8 cellular contexts compared by ENCODE assay signal in genomic region chr5:180802325-180803180, GRCh38. TPM values are rescaled to one million over a fixed set of nuclear protein-coding genes. Genes with fewer than 3 reads are reported as not detected.
A peak's percentile ranks its signal among the peaks of the same experiment; 100 is the strongest.
DNase-seq lines count a peak whose midpoint lies in the region; ATAC-seq and TF ChIP-seq lines count a peak whose summit lies in the region.

MGAT1 (minus strand) TSS chr5:180802806; CDS start chr5:180792971, 9,835 bp downstream.

- DNase-seq in Calu3 (peak; percentile 94), HuH-7 (ENCODE audit: low spot score) (peak; percentile 85), cardiac muscle cell (ENCODE audit: low read depth in 1 of 2, low spot score in 1 of 2) (peak; percentile 88 to 93), posterior cingulate gyrus (peak; percentile 51 to 94 (median 64)), type B pancreatic cell (ENCODE audit: extremely low spot score, unreplicated experiment) (peak; percentile 87)
- DNase-seq in activated naive CD8-positive, alpha-beta T cell treated with anti-CD3 and anti-CD28 coated beads, Interleukin-2, amount 50 U/mL, for 24 hours = peak; percentile 86

- H3K9me3 ChIP-seq in SU-DHL-6 (ENCODE audit: insufficient read depth, low read length) = no peaks in the 10 kb centered on the region
- H3K9me3 ChIP-seq in cardiac muscle cell (ENCODE audit: low read depth) = no peaks in the 10 kb centered on the region

- H3K27ac ChIP-seq in SU-DHL-6 (ENCODE audit: low read depth, low read length) (peak within 1 kb of the TSS; percentile 92), cardiac muscle cell (peak within 1 kb of the TSS; percentile 93)

- H4K20me1 ChIP-seq in SU-DHL-6 (ENCODE audit: low read depth, low read length) = peaks cover 20% of the 10 kb centered on the region; the same call in 1 of the 2 replicates

- H3K9me3 Mint-ChIP-seq in Calu3 (ENCODE audit: low read depth, unreplicated experiment) (no peaks in the 10 kb centered on the region), type B pancreatic cell (no peaks in the 10 kb centered on the region)
- H3K9me3 Mint-ChIP-seq in activated naive CD8-positive, alpha-beta T cell treated with anti-CD3 and anti-CD28 coated beads, Interleukin-2, amount 50 U/mL, for 24 hours = no peaks in the 10 kb centered on the region

- H3K9me2 ChIP-seq in SU-DHL-6 (replicated peaks; ENCODE audit: insufficient read depth, low read length) = no peaks in the 10 kb centered on the region

- peak within 1 kb of the TSS; percentile 96 for H3K4me2 ChIP-seq in SU-DHL-6 (ENCODE audit: low read depth, low read length, poor library complexity, severe bottlenecking)

- H3K4me3 ChIP-seq in SU-DHL-6 (ENCODE audit: insufficient read depth, low read length, poor library complexity, severe bottlenecking) (peak within 1 kb of the TSS; percentile 78), cardiac muscle cell (peak within 1 kb of the TSS; percentile 91)

- no peaks in the 10 kb centered on the region for H3K27me3 Mint-ChIP-seq in Calu3 (ENCODE audit: unreplicated experiment)
- H3K27me3 Mint-ChIP-seq in activated naive CD8-positive, alpha-beta T cell treated with anti-CD3 and anti-CD28 coated beads, Interleukin-2, amount 50 U/mL, for 24 hours = no peaks in the 10 kb centered on the region
- H3K27me3 Mint-ChIP-seq in type B pancreatic cell = no peaks in the 10 kb centered on the region

- intact Hi-C loops in Calu3 (cut with micrococcal nuclease; ENCODE audit: unreplicated experiment) (loop anchor here (1.0 to 5.0 kb wide), 2 partner anchors 52 to 60 kb away; partner anchors contain the start of gene ZFP62), posterior cingulate gyrus (cut with DNase I) (no loop called here)

- ATAC-seq in GM21390 (IDR thresholded peaks at IDR 0.05; ENCODE audit: unreplicated experiment) = peak; percentile 45
- ATAC-seq in activated naive CD8-positive, alpha-beta T cell treated with anti-CD3 and anti-CD28 coated beads, Interleukin-2, amount 50 U/mL, for 24 hours = peak; percentile 47

- TF ChIP-seq CTCF in Calu3 (IDR thresholded peaks at IDR 0.05; ENCODE audit: unreplicated experiment) = no peak
- no peak for TF ChIP-seq CTCF in SU-DHL-6 (IDR thresholded peaks at IDR 0.05; ENCODE audit: insufficient read depth, low read length, poor library complexity, severe bottlenecking)
- TF ChIP-seq CTCF in cardiac muscle cell (IDR thresholded peaks at IDR 0.05; ENCODE audit: low read depth, low read length) = no peak
- TF ChIP-seq CTCF in type B pancreatic cell (conservative IDR thresholded peaks at IDR 0.05) = no peak

- peak within 1 kb of the TSS; percentile 54 for H2AFZ ChIP-seq in SU-DHL-6 (ENCODE audit: low read depth, low read length, severe bottlenecking)

- H3K36me3 ChIP-seq in SU-DHL-6 (ENCODE audit: low read length) (no peaks in the 10 kb centered on the region), cardiac muscle cell (no peaks in the 10 kb centered on the region)

- peaks cover 20% of the 10 kb centered on the region for H3K4me1 ChIP-seq in cardiac muscle cell (ENCODE audit: low read depth)

- peaks cover 62% of the 10 kb centered on the region for H3K79me2 ChIP-seq in SU-DHL-6 (ENCODE audit: insufficient read depth, low read length)

- peaks cover 66% of the 10 kb centered on the region for H3K4me1 Mint-ChIP-seq in Calu3 (ENCODE audit: low read depth, unreplicated experiment)
- H3K4me1 Mint-ChIP-seq in activated naive CD8-positive, alpha-beta T cell treated with anti-CD3 and anti-CD28 coated beads, Interleukin-2, amount 50 U/mL, for 24 hours = peaks cover 87% of the 10 kb centered on the region
- peaks cover 63% of the 10 kb centered on the region for H3K4me1 Mint-ChIP-seq in type B pancreatic cell (ENCODE audit: unreplicated experiment)

- H3F3A ChIP-seq in SU-DHL-6 (ENCODE audit: insufficient read depth) = peaks cover 28% of the 10 kb centered on the region

- CTCF ChIA-PET in Calu3 (lab: Charles Lee) = interaction anchor here (0.6 to 4.1 kb wide), 4 partner anchors 8 to 884 kb away, joined by 3 to 19 read pairs (median 5); no protein-coding TSS in a partner anchor

- peak within 1 kb of the TSS; percentile 68 for H3K9ac ChIP-seq in SU-DHL-6 (ENCODE audit: low read length)

- H3K4me3 Mint-ChIP-seq in Calu3 (ENCODE audit: low read depth, unreplicated experiment) = peak within 1 kb of the TSS; percentile 79
- peak within 1 kb of the TSS; percentile 93 for H3K4me3 Mint-ChIP-seq in activated naive CD8-positive, alpha-beta T cell treated with anti-CD3 and anti-CD28 coated beads, Interleukin-2, amount 50 U/mL, for 24 hours
- H3K4me3 Mint-ChIP-seq in type B pancreatic cell = peak within 1 kb of the TSS; percentile 85

- no TSS peak for BruUV-seq in Calu3 (replicated peaks; lab: Mats Ljungman, UMichigan)

- peaks cover 28% of the 10 kb centered on the region for H3K36me3 Mint-ChIP-seq in Calu3 (ENCODE audit: insufficient read depth, unreplicated experiment)
- peaks cover 47% of the 10 kb centered on the region for H3K36me3 Mint-ChIP-seq in activated naive CD8-positive, alpha-beta T cell treated with anti-CD3 and anti-CD28 coated beads, Interleukin-2, amount 50 U/mL, for 24 hours (ENCODE audit: low read depth)
- peaks cover 22% of the 10 kb centered on the region for H3K36me3 Mint-ChIP-seq in type B pancreatic cell

- H3K27me3 ChIP-seq in SU-DHL-6 (ENCODE audit: low read length) (no peaks in the 10 kb centered on the region), cardiac muscle cell (no peaks in the 10 kb centered on the region)

- H3K27ac Mint-ChIP-seq in Calu3 (ENCODE audit: unreplicated experiment) (peak within 1 kb of the TSS; percentile 82), type B pancreatic cell (peak within 1 kb of the TSS; percentile 80)
- H3K27ac Mint-ChIP-seq in activated naive CD8-positive, alpha-beta T cell treated with anti-CD3 and anti-CD28 coated beads, Interleukin-2, amount 50 U/mL, for 24 hours = peak within 1 kb of the TSS; percentile 98

RNA-seq across cellular contexts. Expression of gene MGAT1, which starts in this region (rescaled TPM):
- total RNA-seq in Calu3 (2022) (77.5 and 86.4 TPM in 2 replicates), cardiac muscle cell (67.6 and 71.5 TPM in 2 replicates), type B pancreatic cell (ENCODE audit: low replicate concordance) (74.8 and 93.4 TPM in 2 replicates)
- polyA plus RNA-seq in cardiac muscle cell = 63.2 and 65.6 TPM in 2 replicates

Comparison
In these comparisons a context has a peak if more than half of its experiments do, and no peak if none do; other contexts are left out.
1. Peak in every context shown above with its lines: DNase-seq, ATAC-seq, H3K4me3 ChIP-seq and H3K27ac ChIP-seq.